8 cellular contexts compared by ENCODE assay signal in genomic region chr10:104322416-104322782, GRCh38. TPM values are rescaled to one million over a fixed set of nuclear protein-coding genes. Genes with fewer than 3 reads are reported as not detected.
DNase-seq lines count a peak whose midpoint lies in the region; ATAC-seq and TF ChIP-seq lines count a peak whose summit lies in the region.

No MANE protein-coding gene starts in this region.

- H3K27me3 Mint-ChIP-seq in activated naive CD8-positive, alpha-beta T cell treated with anti-CD3 and anti-CD28 coated beads, Interleukin-2, amount 10 ng/mL, durations not matched to agents 7 days and 5 days = no peaks in the 10 kb centered on the region
- peaks cover 90% of the 10 kb centered on the region for H3K27me3 Mint-ChIP-seq in neural crest cell (ENCODE audit: low read depth)

- H3K36me3 Mint-ChIP-seq in activated naive CD8-positive, alpha-beta T cell treated with anti-CD3 and anti-CD28 coated beads, Interleukin-2, amount 10 ng/mL, durations not matched to agents 7 days and 5 days = peaks cover 14% of the 10 kb centered on the region
- peaks cover 7% of the 10 kb centered on the region for H3K36me3 Mint-ChIP-seq in neural crest cell (ENCODE audit: low read depth)

- H3K36me3 ChIP-seq in BE2C = no peaks in the 10 kb centered on the region

- H3K4me3 ChIP-seq in HL-60 (replicated peaks; ENCODE audit: insufficient read depth, low read length) (no peak overlapping the region), BE2C (ENCODE audit: low read depth, low read length) (no peak overlapping the region)

- no peaks in the 10 kb centered on the region for H3K9me3 ChIP-seq in BE2C

- H3K4me1 ChIP-seq in BE2C = no peaks in the 10 kb centered on the region

- DNase-seq in HL-60 (ENCODE audit: low read depth in 1 of 2, low spot score in 1 of 2) = peak; percentile 77 to 92
- peak; percentile 44 for DNase-seq in activated naive CD8-positive, alpha-beta T cell treated with anti-CD3 and anti-CD28 coated beads, Interleukin-2, amount 10 ng/mL, durations not matched to agents 7 days and 5 days
- DNase-seq in neural crest cell (ENCODE audit: low read depth, low spot score) = no peak
- DNase-seq in nucleus accumbens (lab: John Stamatoyannopoulos, UW) = no peak
- no peak for DNase-seq in stimulated activated naive CD4-positive, alpha-beta T cell treated with Interleukin-2 at 50 U/mL for 16 hours (lab: John Stamatoyannopoulos, UW)
- DNase-seq in BE2C = no peak
- no peak for DNase-seq in T1000 (lab: John Stamatoyannopoulos, UW)

- H3K27ac ChIP-seq in HL-60 (replicated peaks) = peak overlapping the region; percentile 85

- H3K9me3 Mint-ChIP-seq in activated naive CD8-positive, alpha-beta T cell treated with anti-CD3 and anti-CD28 coated beads, Interleukin-2, amount 10 ng/mL, durations not matched to agents 7 days and 5 days = no peaks in the 10 kb centered on the region
- no peaks in the 10 kb centered on the region for H3K9me3 Mint-ChIP-seq in neural crest cell

- POLR2A ChIA-PET in activated naive CD8-positive, alpha-beta T cell treated with anti-CD3 and anti-CD28 coated beads, Interleukin-2, amount 10 ng/mL, durations not matched to agents 7 days and 5 days (lab: Charles Lee) = interaction anchor here (0.8 to 6.8 kb wide), 6 partner anchors 11 to 29 kb away, joined by 3 to 39 read pairs (median 3); partner anchors contain the start of gene ITPRIP

- H3K27ac Mint-ChIP-seq in activated naive CD8-positive, alpha-beta T cell treated with anti-CD3 and anti-CD28 coated beads, Interleukin-2, amount 10 ng/mL, durations not matched to agents 7 days and 5 days = peak overlapping the region; percentile 85
- peak overlapping the region; percentile 12 for H3K27ac Mint-ChIP-seq in neural crest cell (ENCODE audit: unreplicated experiment)

- peak; percentile 38 for ATAC-seq in GM18861 (IDR thresholded peaks at IDR 0.05; ENCODE audit: unreplicated experiment)
- peak; percentile 63 for ATAC-seq in activated naive CD8-positive, alpha-beta T cell treated with anti-CD3 and anti-CD28 coated beads, Interleukin-2, amount 10 ng/mL, durations not matched to agents 7 days and 5 days (ENCODE audit: low read depth)

- peak overlapping the region; percentile 65 for H3K4me3 Mint-ChIP-seq in activated naive CD8-positive, alpha-beta T cell treated with anti-CD3 and anti-CD28 coated beads, Interleukin-2, amount 10 ng/mL, durations not matched to agents 7 days and 5 days
- no peak overlapping the region for H3K4me3 Mint-ChIP-seq in neural crest cell

- no peaks in the 10 kb centered on the region for H3K27me3 ChIP-seq in HL-60 (ENCODE audit: insufficient read depth, poor library complexity, severe bottlenecking)
- H3K27me3 ChIP-seq in BE2C = no peaks in the 10 kb centered on the region

- peaks cover 68% of the 10 kb centered on the region for H3K4me1 Mint-ChIP-seq in activated naive CD8-positive, alpha-beta T cell treated with anti-CD3 and anti-CD28 coated beads, Interleukin-2, amount 10 ng/mL, durations not matched to agents 7 days and 5 days
- peaks cover 25% of the 10 kb centered on the region for H3K4me1 Mint-ChIP-seq in neural crest cell

- TF ChIP-seq CTCF in HL-60 (IDR thresholded peaks at IDR 0.05; ENCODE audit: insufficient read depth, low read length) (no peak), neural crest cell (conservative IDR thresholded peaks at IDR 0.05) (no peak), BE2C (IDR thresholded peaks at IDR 0.05; ENCODE audit: low read depth, low read length) (no peak)

RNA-seq across cellular contexts. Expression of gene ITPRIP, which starts 15.9 kb away (rescaled TPM):
- 10 to 100 TPM; 24.7 to 25.4 TPM for total RNA-seq in activated naive CD8-positive, alpha-beta T cell treated with anti-CD3 and anti-CD28 coated beads, Interleukin-2, amount 10 ng/mL, durations not matched to agents 7 days and 5 days
- 14.9 and 15.6 TPM in 2 replicates for total RNA-seq in neural crest cell
- not detected for polyA plus RNA-seq in BE2C (2012; ENCODE audit: insufficient read depth, insufficient read length, low read depth)

RNA-seq across cellular contexts. Expression of gene CFAP58, which starts 31.2 kb away (rescaled TPM):
- under 1 TPM; 0.28 to 0.34 TPM for total RNA-seq in activated naive CD8-positive, alpha-beta T cell treated with anti-CD3 and anti-CD28 coated beads, Interleukin-2, amount 10 ng/mL, durations not matched to agents 7 days and 5 days
- 0.44 and 0.45 TPM in 2 replicates for total RNA-seq in neural crest cell
- not detected for polyA plus RNA-seq in BE2C (2012; ENCODE audit: insufficient read depth, insufficient read length, low read depth)

RNA-seq across cellular contexts. Expression of gene GSTO2, which starts 53.4 kb away (rescaled TPM):
- 1 to 10 TPM; 1.4 TPM for total RNA-seq in activated naive CD8-positive, alpha-beta T cell treated with anti-CD3 and anti-CD28 coated beads, Interleukin-2, amount 10 ng/mL, durations not matched to agents 7 days and 5 days
- 0.27 and 0.58 TPM in 2 replicates for total RNA-seq in neural crest cell
- polyA plus RNA-seq in BE2C (2012; ENCODE audit: insufficient read depth, insufficient read length, low read depth) = 0.68 TPM

Comparison
In these comparisons a context has a peak if more than half of its experiments do, and no peak if none do; other contexts are left out.
1. DNase-seq: peak in HL-60 (2 of 2) and activated naive CD8-positive, alpha-beta T cell treated with anti-CD3 and anti-CD28 coated beads, Interleukin-2, amount 10 ng/mL, durations not matched to agents 7 days and 5 days (single experiment); none in neural crest cell (single experiment), nucleus accumbens (0 of 56), stimulated activated naive CD4-positive, alpha-beta T cell treated with Interleukin-2 at 50 U/mL for 16 hours (single experiment), BE2C (single experiment) and T1000 (single experiment).